1 cellular context compared by ENCODE assay signal in genomic region chr15:78259232-78259631, GRCh38.
TF ChIP-seq lines count a peak whose summit lies in the region.

No MANE protein-coding gene starts in this region.

TF ChIP-seq in GM23338, 12 proteins besides CTCF, POLR2A, EP300 and RAD21 (continued from another document):
- no peak for TF ChIP-seq ZNF462 (CRISPR knock-in tag; IDR thresholded peaks at IDR 0.05)
- no peak for TF ChIP-seq STAT1 (IDR thresholded peaks at IDR 0.05; ENCODE audit: unreplicated experiment)
- no peak for TF ChIP-seq NANOG (IDR thresholded peaks at IDR 0.05; ENCODE audit: borderline replicate concordance)
